In genomic region chr19:55383789-55384575, GRCh38 we compare ENCODE assay signal across 8 cellular contexts. TPM values are rescaled to one million over a fixed set of nuclear protein-coding genes. Genes with fewer than 3 reads are reported as not detected.
DNase-seq lines count a peak whose midpoint lies in the region; ATAC-seq and TF ChIP-seq lines count a peak whose summit lies in the region.

TSS of gene TMEM238 (minus strand) at chr19:55384292. CDS start at chr19:55384259, 33 bp downstream.

- TF ChIP-seq CTCF in testis (IDR thresholded peaks at IDR 0.05) = peak in 1 of 3 experiments; percentile 15

- TF ChIP-seq POLR2A in GM18526 (IDR thresholded peaks at IDR 0.05; ENCODE audit: extremely low read depth, insufficient read length) (peak; percentile 19), testis (IDR thresholded peaks at IDR 0.05) (no peak)

- H3K27me3 ChIP-seq in testis = no peaks in the 10 kb centered on the region

- DNase-seq in AG08396 (ENCODE audit: low spot score) = peak; percentile 89
- DNase-seq in NCI-H526 treated with DMSO at 0.1 percent for 48 hours (lab: John Stamatoyannopoulos, UW) = peak; percentile 43
- DNase-seq in activated T-cell treated with anti-CD3 and anti-CD28 coated beads, Interleukin-2, amount 50 U/mL, for 1 hour = peak; percentile 68
- DNase-seq in mucosa of gallbladder (ENCODE audit: low spot score) = peak; percentile 44
- DNase-seq in testis = peak; percentile 67

- no peaks in the 10 kb centered on the region for H3K36me3 ChIP-seq in testis (ENCODE audit: low read depth, missing control alignments)

- peak within 1 kb of the TSS; percentile 92 to 93 for H3K27ac ChIP-seq in testis

- no peaks in the 10 kb centered on the region for H3K9me3 ChIP-seq in testis

- WGBS in testis, 2 donors = 4 to 20% methylated on average over 4 to 81 of the region's 108 CpGs

- peak within 1 kb of the TSS; percentile 80 to 92 for H3K4me3 ChIP-seq in testis

- ATAC-seq in esophagus mucosa = peak; percentile 50
- no peak for ATAC-seq in GM19023 (IDR thresholded peaks at IDR 0.05; ENCODE audit: unreplicated experiment)

- intact Hi-C loops in testis (cut with DNase I; ENCODE audit: low total_unique reads) = loop anchor here (5.0 kb wide), 1 partner anchor 42 kb away; no protein-coding TSS in a partner anchor

- peaks cover 37% of the 10 kb centered on the region for H3K4me1 ChIP-seq in testis

RNA-seq across cellular contexts. Expression of gene TMEM238, which starts in this region (rescaled TPM):
- total RNA-seq in esophagus mucosa (25.6 TPM), mucosa of gallbladder (39.9 TPM), testis (1 to 10 TPM; 1.7 to 6.4 TPM)
- polyA plus RNA-seq in testis (ENCODE audit: insufficient read depth, low read depth, low replicate concordance) = 0.91 TPM
